ENCODE assay signal across 1 cellular context in genomic region chr14:68795602-68796417, GRCh38.
TF ChIP-seq lines count a peak whose summit lies in the region.

No MANE protein-coding gene starts in this region.

TF ChIP-seq in K562, 482 proteins besides CTCF, POLR2A, EP300 and RAD21 (continued from another document and continues in another):
- TF ChIP-seq ATF4 (CRISPR knock-in tag; IDR thresholded peaks at IDR 0.05) (no peak), XRCC4 (IDR thresholded peaks at IDR 0.05; ENCODE audit: extremely low read depth, insufficient read depth, insufficient read length) (no peak), GATA2 (CRISPR knock-in tag; IDR thresholded peaks at IDR 0.05) (no peak), ELF1 (tag; IDR thresholded peaks at IDR 0.05) (peak; percentile 94), HDGF (IDR thresholded peaks at IDR 0.05) (no peak), ZNF239 (CRISPR knock-in tag; IDR thresholded peaks at IDR 0.05) (no peak), MXD1 (CRISPR knock-in tag; IDR thresholded peaks at IDR 0.05; ENCODE audit: borderline replicate concordance, poor library complexity, severe bottlenecking) (no peak), ARID3B (CRISPR knock-in tag; IDR thresholded peaks at IDR 0.05; ENCODE audit: borderline replicate concordance) (no peak), SMAD1 (IDR thresholded peaks at IDR 0.05; ENCODE audit: low read depth, low read length, partially characterized antibody) (no peak), ZNF316 (IDR thresholded peaks at IDR 0.05) (no peak), FOXA1 (IDR thresholded peaks at IDR 0.05; ENCODE audit: borderline replicate concordance) (no peak), ZNF217 (CRISPR knock-in tag; IDR thresholded peaks at IDR 0.05) (no peak), LARP7 (IDR thresholded peaks at IDR 0.05) (no peak), STAT5B (CRISPR knock-in tag; IDR thresholded peaks at IDR 0.05) (no peak), POU5F1 (IDR thresholded peaks at IDR 0.05; ENCODE audit: borderline replicate concordance, low read depth, low read length, partially characterized antibody) (no peak), TAF1 (IDR thresholded peaks at IDR 0.05; ENCODE audit: control insufficient read depth, extremely low read depth, insufficient read depth, low read length, severe bottlenecking) (peak; percentile 43), NFIX (CRISPR knock-in tag; IDR thresholded peaks at IDR 0.05; ENCODE audit: low read depth) (no peak), SP1 (CRISPR knock-in tag; IDR thresholded peaks at IDR 0.05) (peak; percentile 67), ZBTB34 (CRISPR knock-in tag; IDR thresholded peaks at IDR 0.05) (no peak), KLF16 (IDR thresholded peaks at IDR 0.05) (no peak), FOXO4 (CRISPR knock-in tag; IDR thresholded peaks at IDR 0.05) (no peak), BCOR (IDR thresholded peaks at IDR 0.05) (no peak), TAF9B (IDR thresholded peaks at IDR 0.05; ENCODE audit: partially characterized antibody) (no peak), ZNF512 (tag; IDR thresholded peaks at IDR 0.05) (no peak), NBN (IDR thresholded peaks at IDR 0.05; ENCODE audit: low read depth) (no peak), MYBL2 (IDR thresholded peaks at IDR 0.05; ENCODE audit: low read depth) (no peak), MYBL2 (CRISPR knock-in tag; IDR thresholded peaks at IDR 0.05; ENCODE audit: borderline replicate concordance) (no peak), FOXK2 (conservative IDR thresholded peaks at IDR 0.05 in 1 of 2, IDR thresholded peaks at IDR 0.05 in 1 of 2; ENCODE audit: low read depth in 2 of 2) (no peak), ETV1 (tag; conservative IDR thresholded peaks at IDR 0.05; ENCODE audit: low read depth) (peak; percentile 91), TEAD1 (CRISPR knock-in tag; IDR thresholded peaks at IDR 0.05) (peak in 1 of 2 experiments; percentile 85; a peak in 2 of 4 replicates), ZNF212 (CRISPR knock-in tag; IDR thresholded peaks at IDR 0.05) (no peak)
- TF ChIP-seq, protein P1, sequence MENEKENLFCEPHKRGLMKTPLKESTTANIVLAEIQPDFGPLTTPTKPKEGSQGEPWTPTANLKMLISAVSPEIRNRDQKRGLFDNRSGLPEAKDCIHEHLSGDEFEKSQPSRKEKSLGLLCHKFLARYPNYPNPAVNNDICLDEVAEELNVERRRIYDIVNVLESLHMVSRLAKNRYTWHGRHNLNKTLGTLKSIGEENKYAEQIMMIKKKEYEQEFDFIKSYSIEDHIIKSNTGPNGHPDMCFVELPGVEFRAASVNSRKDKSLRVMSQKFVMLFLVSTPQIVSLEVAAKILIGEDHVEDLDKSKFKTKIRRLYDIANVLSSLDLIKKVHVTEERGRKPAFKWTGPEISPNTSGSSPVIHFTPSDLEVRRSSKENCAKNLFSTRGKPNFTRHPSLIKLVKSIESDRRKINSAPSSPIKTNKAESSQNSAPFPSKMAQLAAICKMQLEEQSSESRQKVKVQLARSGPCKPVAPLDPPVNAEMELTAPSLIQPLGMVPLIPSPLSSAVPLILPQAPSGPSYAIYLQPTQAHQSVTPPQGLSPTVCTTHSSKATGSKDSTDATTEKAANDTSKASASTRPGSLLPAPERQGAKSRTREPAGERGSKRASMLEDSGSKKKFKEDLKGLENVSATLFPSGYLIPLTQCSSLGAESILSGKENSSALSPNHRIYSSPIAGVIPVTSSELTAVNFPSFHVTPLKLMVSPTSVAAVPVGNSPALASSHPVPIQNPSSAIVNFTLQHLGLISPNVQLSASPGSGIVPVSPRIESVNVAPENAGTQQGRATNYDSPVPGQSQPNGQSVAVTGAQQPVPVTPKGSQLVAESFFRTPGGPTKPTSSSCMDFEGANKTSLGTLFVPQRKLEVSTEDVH (IDR thresholded peaks at IDR 0.05; ENCODE audit: low read depth, partially characterized antibody), result no peak
- TF ChIP-seq, protein P2, sequence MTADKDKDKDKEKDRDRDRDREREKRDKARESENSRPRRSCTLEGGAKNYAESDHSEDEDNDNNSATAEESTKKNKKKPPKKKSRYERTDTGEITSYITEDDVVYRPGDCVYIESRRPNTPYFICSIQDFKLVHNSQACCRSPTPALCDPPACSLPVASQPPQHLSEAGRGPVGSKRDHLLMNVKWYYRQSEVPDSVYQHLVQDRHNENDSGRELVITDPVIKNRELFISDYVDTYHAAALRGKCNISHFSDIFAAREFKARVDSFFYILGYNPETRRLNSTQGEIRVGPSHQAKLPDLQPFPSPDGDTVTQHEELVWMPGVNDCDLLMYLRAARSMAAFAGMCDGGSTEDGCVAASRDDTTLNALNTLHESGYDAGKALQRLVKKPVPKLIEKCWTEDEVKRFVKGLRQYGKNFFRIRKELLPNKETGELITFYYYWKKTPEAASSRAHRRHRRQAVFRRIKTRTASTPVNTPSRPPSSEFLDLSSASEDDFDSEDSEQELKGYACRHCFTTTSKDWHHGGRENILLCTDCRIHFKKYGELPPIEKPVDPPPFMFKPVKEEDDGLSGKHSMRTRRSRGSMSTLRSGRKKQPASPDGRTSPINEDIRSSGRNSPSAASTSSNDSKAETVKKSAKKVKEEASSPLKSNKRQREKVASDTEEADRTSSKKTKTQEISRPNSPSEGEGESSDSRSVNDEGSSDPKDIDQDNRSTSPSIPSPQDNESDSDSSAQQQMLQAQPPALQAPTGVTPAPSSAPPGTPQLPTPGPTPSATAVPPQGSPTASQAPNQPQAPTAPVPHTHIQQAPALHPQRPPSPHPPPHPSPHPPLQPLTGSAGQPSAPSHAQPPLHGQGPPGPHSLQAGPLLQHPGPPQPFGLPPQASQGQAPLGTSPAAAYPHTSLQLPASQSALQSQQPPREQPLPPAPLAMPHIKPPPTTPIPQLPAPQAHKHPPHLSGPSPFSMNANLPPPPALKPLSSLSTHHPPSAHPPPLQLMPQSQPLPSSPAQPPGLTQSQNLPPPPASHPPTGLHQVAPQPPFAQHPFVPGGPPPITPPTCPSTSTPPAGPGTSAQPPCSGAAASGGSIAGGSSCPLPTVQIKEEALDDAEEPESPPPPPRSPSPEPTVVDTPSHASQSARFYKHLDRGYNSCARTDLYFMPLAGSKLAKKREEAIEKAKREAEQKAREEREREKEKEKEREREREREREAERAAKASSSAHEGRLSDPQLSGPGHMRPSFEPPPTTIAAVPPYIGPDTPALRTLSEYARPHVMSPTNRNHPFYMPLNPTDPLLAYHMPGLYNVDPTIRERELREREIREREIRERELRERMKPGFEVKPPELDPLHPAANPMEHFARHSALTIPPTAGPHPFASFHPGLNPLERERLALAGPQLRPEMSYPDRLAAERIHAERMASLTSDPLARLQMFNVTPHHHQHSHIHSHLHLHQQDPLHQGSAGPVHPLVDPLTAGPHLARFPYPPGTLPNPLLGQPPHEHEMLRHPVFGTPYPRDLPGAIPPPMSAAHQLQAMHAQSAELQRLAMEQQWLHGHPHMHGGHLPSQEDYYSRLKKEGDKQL (CRISPR knock-in tag; IDR thresholded peaks at IDR 0.05; ENCODE audit: borderline replicate concordance), result no peak
- TF ChIP-seq, protein P3, sequence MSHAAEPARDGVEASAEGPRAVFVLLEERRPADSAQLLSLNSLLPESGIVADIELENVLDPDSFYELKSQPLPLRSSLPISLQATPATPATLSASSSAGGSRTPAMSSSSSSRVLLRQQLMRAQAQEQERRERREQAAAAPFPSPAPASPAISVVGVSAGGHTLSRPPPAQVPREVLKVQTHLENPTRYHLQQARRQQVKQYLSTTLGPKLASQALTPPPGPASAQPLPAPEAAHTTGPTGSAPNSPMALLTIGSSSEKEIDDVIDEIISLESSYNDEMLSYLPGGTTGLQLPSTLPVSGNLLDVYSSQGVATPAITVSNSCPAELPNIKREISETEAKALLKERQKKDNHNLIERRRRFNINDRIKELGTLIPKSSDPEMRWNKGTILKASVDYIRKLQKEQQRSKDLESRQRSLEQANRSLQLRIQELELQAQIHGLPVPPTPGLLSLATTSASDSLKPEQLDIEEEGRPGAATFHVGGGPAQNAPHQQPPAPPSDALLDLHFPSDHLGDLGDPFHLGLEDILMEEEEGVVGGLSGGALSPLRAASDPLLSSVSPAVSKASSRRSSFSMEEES (CRISPR knock-in tag; IDR thresholded peaks at IDR 0.05), result no peak
- TF ChIP-seq, protein P4, sequence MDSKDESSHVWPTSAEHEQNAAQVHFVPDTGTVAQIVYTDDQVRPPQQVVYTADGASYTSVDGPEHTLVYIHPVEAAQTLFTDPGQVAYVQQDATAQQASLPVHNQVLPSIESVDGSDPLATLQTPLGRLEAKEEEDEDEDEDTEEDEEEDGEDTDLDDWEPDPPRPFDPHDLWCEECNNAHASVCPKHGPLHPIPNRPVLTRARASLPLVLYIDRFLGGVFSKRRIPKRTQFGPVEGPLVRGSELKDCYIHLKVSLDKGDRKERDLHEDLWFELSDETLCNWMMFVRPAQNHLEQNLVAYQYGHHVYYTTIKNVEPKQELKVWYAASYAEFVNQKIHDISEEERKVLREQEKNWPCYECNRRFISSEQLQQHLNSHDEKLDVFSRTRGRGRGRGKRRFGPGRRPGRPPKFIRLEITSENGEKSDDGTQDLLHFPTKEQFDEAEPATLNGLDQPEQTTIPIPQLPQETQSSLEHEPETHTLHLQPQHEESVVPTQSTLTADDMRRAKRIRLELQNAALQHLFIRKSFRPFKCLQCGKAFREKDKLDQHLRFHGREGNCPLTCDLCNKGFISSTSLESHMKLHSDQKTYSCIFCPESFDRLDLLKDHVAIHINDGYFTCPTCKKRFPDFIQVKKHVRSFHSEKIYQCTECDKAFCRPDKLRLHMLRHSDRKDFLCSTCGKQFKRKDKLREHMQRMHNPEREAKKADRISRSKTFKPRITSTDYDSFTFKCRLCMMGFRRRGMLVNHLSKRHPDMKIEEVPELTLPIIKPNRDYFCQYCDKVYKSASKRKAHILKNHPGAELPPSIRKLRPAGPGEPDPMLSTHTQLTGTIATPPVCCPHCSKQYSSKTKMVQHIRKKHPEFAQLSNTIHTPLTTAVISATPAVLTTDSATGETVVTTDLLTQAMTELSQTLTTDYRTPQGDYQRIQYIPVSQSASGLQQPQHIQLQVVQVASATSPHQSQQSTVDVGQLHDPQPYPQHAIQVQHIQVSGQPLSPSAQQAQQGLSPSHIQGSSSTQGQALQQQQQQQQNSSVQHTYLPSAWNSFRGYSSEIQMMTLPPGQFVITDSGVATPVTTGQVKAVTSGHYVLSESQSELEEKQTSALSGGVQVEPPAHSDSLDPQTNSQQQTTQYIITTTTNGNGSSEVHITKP (IDR thresholded peaks at IDR 0.05; ENCODE audit: partially characterized antibody), result peak; percentile 6
